Comparison of ENCODE assay signal across 7 cellular contexts in the genomic region with DNA sequence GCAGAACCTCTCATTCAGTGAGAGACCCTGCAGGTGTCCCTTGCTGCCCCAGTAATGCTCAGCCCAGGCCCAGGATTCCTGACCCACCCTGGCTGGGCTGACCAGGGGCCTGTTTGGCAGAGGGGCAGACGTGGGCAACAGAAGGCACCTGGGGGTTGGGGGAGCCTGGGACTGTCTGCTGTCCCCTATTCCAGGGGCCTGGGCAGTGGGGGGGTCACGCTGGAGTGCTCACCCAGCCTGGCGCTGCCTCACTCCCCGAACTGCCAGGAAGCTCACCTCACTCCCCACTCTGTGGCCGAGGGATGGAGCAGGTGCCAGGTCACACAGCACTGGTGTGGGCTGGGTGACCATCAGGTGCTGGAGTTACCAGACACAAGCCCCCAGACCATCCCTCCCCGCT.
"Had no signal": no experiment of that assay in that cellular context is flagged by ENCODE, and none has a peak within 500 bp of the region (broad histone marks: within the 10 kb centered on the region; RNA-seq: fewer than 3 reads in every experiment).

No MANE protein-coding gene starts in this region.

- H3K4me3 ChIP-seq: lung, neural progenitor cell, ovary, sigmoid colon, spleen, transverse colon, upper lobe of left lung had no signal

- H3K9me3 ChIP-seq: ovary, sigmoid colon, spleen, transverse colon, upper lobe of left lung had no signal

- H3K27ac ChIP-seq: neural progenitor cell, ovary, sigmoid colon, spleen, transverse colon had no signal

- H3K27me3 ChIP-seq: neural progenitor cell, ovary had no signal

- H3K36me3 ChIP-seq: neural progenitor cell, ovary, sigmoid colon, transverse colon, upper lobe of left lung had no signal

- H3K9ac ChIP-seq: neural progenitor cell had no signal
